Comparison of ENCODE assay signal across 18 cellular contexts in the genomic region with DNA sequence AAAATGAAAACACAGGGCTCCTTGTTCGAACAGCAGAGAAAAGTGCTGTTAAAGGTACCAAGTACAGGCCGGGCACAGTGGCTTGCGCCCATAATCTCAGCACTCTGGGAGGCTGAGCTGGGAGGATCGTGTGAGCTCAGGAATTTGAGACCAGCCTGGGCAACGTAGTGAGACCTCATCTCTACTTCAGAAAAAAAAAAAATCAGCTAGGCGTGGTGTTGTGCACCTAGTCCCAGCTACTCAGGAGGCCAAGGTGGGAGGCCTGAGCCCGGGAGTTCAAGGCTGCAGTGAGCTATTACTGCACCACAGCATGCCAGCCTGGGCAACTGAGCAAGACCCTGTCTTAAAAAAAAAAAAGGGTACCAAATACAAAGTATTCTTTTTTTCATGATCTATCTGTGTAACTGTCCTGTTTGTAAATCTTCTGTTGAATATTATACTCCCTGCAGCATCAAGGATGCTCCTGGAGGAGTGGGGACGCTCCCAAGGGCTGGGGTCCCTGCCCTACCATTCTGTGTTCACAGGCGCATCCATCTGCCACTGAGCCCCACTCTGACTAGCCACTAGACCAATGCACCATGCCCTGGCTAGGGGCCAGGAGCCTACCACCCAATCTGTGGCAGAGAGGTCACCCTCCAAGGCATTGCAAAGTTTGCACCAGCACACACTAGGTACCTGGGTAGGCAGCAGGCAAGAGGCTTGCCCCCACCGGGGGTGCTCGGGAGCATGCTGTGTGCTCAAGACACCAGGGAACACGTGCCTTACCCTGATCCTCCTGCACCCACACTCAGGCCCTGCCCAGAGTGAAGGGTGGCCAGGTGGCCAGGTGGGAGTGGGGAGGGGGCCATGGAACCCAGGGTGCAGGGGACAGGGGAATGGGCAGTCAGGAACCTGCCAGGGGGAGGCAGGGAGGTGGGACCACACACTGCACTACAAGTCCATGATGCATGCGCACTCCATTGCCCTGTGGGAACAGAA.
DNase-seq lines count a peak whose midpoint lies in the region; ATAC-seq, FAIRE-seq and TF ChIP-seq lines count a peak whose summit lies in the region.
"Had no signal": no experiment of that assay in that cellular context is flagged by ENCODE, and none has a peak within 500 bp of the region (broad histone marks: within the 10 kb centered on the region; RNA-seq: fewer than 3 reads in every experiment).

No MANE protein-coding gene starts in this region.

- no peak overlapping the region for H3K9ac ChIP-seq in HepG2 (ENCODE audit: insufficient read depth, low read depth, low read length)
- H3K9ac ChIP-seq: BLaER1 treated with 17β-estradiol and CSF1 and Interleukin-3, amounts not matched to agents 10 nM and 100 nM had no signal

- H3K79me2 ChIP-seq in HepG2 (ENCODE audit: insufficient read depth, low read length): no peaks in the 10 kb centered on the region

- no peaks in the 10 kb centered on the region for H3K9me3 ChIP-seq in HepG2 (ENCODE audit: low read length)
- no peaks in the 10 kb centered on the region for H3K9me3 ChIP-seq in spleen
- H3K9me3 ChIP-seq: BLaER1 treated with 17β-estradiol and CSF1 and Interleukin-3, amounts not matched to agents 10 nM and 100 nM had no signal

- no peak overlapping the region for H2AFZ ChIP-seq in HepG2 (ENCODE audit: low read length)

- POLR2A ChIA-PET in HepG2 (lab: Yijun Ruan, JAX): no interaction called here

- no peak for TF ChIP-seq CTCF in natural killer cell (IDR thresholded peaks at IDR 0.05)
- no peak for TF ChIP-seq CTCF in VCaP (conservative IDR thresholded peaks at IDR 0.05)
- TF ChIP-seq CTCF in HepG2 (CRISPR knock-in tag; IDR thresholded peaks at IDR 0.05): no peak
- TF ChIP-seq CTCF in spleen (IDR thresholded peaks at IDR 0.05 in 8 of 11, conservative IDR thresholded peaks at IDR 0.05 in 3 of 11): no peak

- no peak overlapping the region for H3K4me2 ChIP-seq in HepG2 (ENCODE audit: low read depth, low read length)
- H3K4me2 ChIP-seq: BLaER1 treated with 17β-estradiol and CSF1 and Interleukin-3, amounts not matched to agents 10 nM and 100 nM; GM23338 had no signal

- peak; percentile 44 to 52 for ATAC-seq in natural killer cell treated with Interleukin-12 subunit alpha and Interleukin-12 subunit beta and Interleukin-15 and Interleukin-18, amount 100 ng/mL, for 72 hours
- ATAC-seq in natural killer cell (no peak), HepG2 (peak; percentile 44; the same call in 2 of the 3 replicates), HG03175 (IDR thresholded peaks at IDR 0.05; ENCODE audit: unreplicated experiment) (no peak), HG03520 (IDR thresholded peaks at IDR 0.05; ENCODE audit: unreplicated experiment) (no peak)
- ATAC-seq: GM12878, GM23338 had no signal

- H3K27ac ChIP-seq in VCaP (peak overlapping the region; percentile 75), HepG2 (ENCODE audit: extremely low read length, insufficient read depth, low read length) (no peak overlapping the region), spleen (no peak overlapping the region)
- H3K27ac ChIP-seq: BLaER1 treated with 17β-estradiol and CSF1 and Interleukin-3, amounts not matched to agents 10 nM and 100 nM had no signal

- no peaks in the 10 kb centered on the region for H3K36me3 Mint-ChIP-seq in natural killer cell treated with Interleukin-12 subunit alpha and Interleukin-12 subunit beta and Interleukin-15 and Interleukin-18, amount 100 ng/mL, for 72 hours
- H3K36me3 Mint-ChIP-seq in natural killer cell: no peaks in the 10 kb centered on the region

- in situ Hi-C loops in HepG2 (cut with HindIII; ENCODE audit: extremely low pct_ligation_motif_present, low pct_unique_long_range_greater_than_20kb): no loop called here

- BruUV-seq in HepG2 (replicated peaks; lab: Mats Ljungman, UMichigan): no TSS peak

- no peaks in the 10 kb centered on the region for H3K4me1 Mint-ChIP-seq in natural killer cell treated with Interleukin-12 subunit alpha and Interleukin-12 subunit beta and Interleukin-15 and Interleukin-18, amount 100 ng/mL, for 72 hours (ENCODE audit: low read depth in 2 of 2)
- H3K4me1 Mint-ChIP-seq in natural killer cell: no peaks in the 10 kb centered on the region
- H3K4me1 Mint-ChIP-seq: GM23338 had no signal

- H3K4me1 ChIP-seq in HepG2 (ENCODE audit: insufficient read depth, low read length) (peaks cover 5% of the 10 kb centered on the region; the same call in 1 of the 2 replicates), spleen (no peaks in the 10 kb centered on the region)
- H3K4me1 ChIP-seq: BLaER1 treated with 17β-estradiol and CSF1 and Interleukin-3, amounts not matched to agents 10 nM and 100 nM had no signal

- no peak overlapping the region for H3K27ac Mint-ChIP-seq in natural killer cell treated with Interleukin-12 subunit alpha and Interleukin-12 subunit beta and Interleukin-15 and Interleukin-18, amount 100 ng/mL, for 72 hours
- H3K27ac Mint-ChIP-seq in natural killer cell: no peak overlapping the region
- H3K27ac Mint-ChIP-seq: CD4-positive, alpha-beta T cell; GM23338; H9; HFFc6 had no signal

- H3K27me3 Mint-ChIP-seq in natural killer cell treated with Interleukin-12 subunit alpha and Interleukin-12 subunit beta and Interleukin-15 and Interleukin-18, amount 100 ng/mL, for 72 hours: no peaks in the 10 kb centered on the region
- H3K27me3 Mint-ChIP-seq in natural killer cell (ENCODE audit: low read depth in 2 of 2): no peaks in the 10 kb centered on the region
- H3K27me3 Mint-ChIP-seq: CD4-positive, alpha-beta T cell had no signal

- H3K4me3 ChIP-seq in HepG2 (replicated peaks in 1 of 3; ENCODE audit: insufficient read depth in 1 of 3, low read depth in 2 of 3, low read length in 3 of 3): no peak overlapping the region
- H3K4me3 ChIP-seq in spleen: no peak overlapping the region
- H3K4me3 ChIP-seq: BLaER1 treated with 17β-estradiol and CSF1 and Interleukin-3, amounts not matched to agents 10 nM and 100 nM; GM12878; GM23338 had no signal

- no peak for DNase-seq in natural killer cell treated with Interleukin-12 subunit alpha and Interleukin-12 subunit beta and Interleukin-15 and Interleukin-18, amount 100 ng/mL, for 72 hours (ENCODE audit: low spot score)
- DNase-seq in natural killer cell: no peak
- no peak for DNase-seq in HepG2 (ENCODE audit: low spot score)
- DNase-seq in spleen: peak; percentile 50
- no peak for DNase-seq in NCI-H2196 (lab: John Stamatoyannopoulos, UW; ENCODE audit: unreplicated experiment)
- DNase-seq: ACHN; CD4-positive, alpha-beta T cell; DMS79; H9; HFFc6; IMR-90 had no signal

- H3K36me3 ChIP-seq in HepG2 (replicated peaks in 1 of 2; ENCODE audit: control insufficient read depth in 1 of 2, insufficient read depth in 2 of 2, low read length in 2 of 2) (no peaks in the 10 kb centered on the region), spleen (no peaks in the 10 kb centered on the region)
- H3K36me3 ChIP-seq: BLaER1 treated with 17β-estradiol and CSF1 and Interleukin-3, amounts not matched to agents 10 nM and 100 nM had no signal

- CTCF ChIA-PET in HepG2 (lab: Yijun Ruan, JAX; ENCODE audit: low intra/inter-chr PET ratio, low total read pairs): no interaction called here

- no peaks in the 10 kb centered on the region for H3K9me3 Mint-ChIP-seq in natural killer cell treated with Interleukin-12 subunit alpha and Interleukin-12 subunit beta and Interleukin-15 and Interleukin-18, amount 100 ng/mL, for 72 hours
- H3K9me3 Mint-ChIP-seq in natural killer cell: no peaks in the 10 kb centered on the region
- H3K9me3 Mint-ChIP-seq: CD4-positive, alpha-beta T cell; GM23338; HFFc6 had no signal

- FAIRE-seq in HepG2 (lab: Jason Lieb, UNC): no peak
- FAIRE-seq: GM12878, GM18507 had no signal

- TF ChIP-seq RAD21 in HepG2 (CRISPR knock-in tag; IDR thresholded peaks at IDR 0.05): no peak

- intact Hi-C loops in natural killer cell (cut with micrococcal nuclease) (no loop called here), HepG2 (cut with micrococcal nuclease; ENCODE audit: unreplicated experiment) (no loop called here), spleen (cut with DNase I; ENCODE audit: low total_unique reads) (no loop called here)

- 58% methylated on average over 10 of the region's 13 CpGs for WGBS in HepG2 (ENCODE audit: low lambda C conversion rate)
- 74 to 90% (median 88%) methylated on average over 11 to 13 of the region's 13 CpGs for WGBS in spleen, 5 donors

- no peaks in the 10 kb centered on the region for H4K20me1 ChIP-seq in HepG2 (ENCODE audit: insufficient read depth, low read length)
- H4K20me1 ChIP-seq: BLaER1 treated with 17β-estradiol and CSF1 and Interleukin-3, amounts not matched to agents 10 nM and 100 nM had no signal

- H3K4me3 Mint-ChIP-seq in natural killer cell treated with Interleukin-12 subunit alpha and Interleukin-12 subunit beta and Interleukin-15 and Interleukin-18, amount 100 ng/mL, for 72 hours: no peak overlapping the region
- no peak overlapping the region for H3K4me3 Mint-ChIP-seq in natural killer cell
- H3K4me3 Mint-ChIP-seq: CD4-positive, alpha-beta T cell; GM23338; H9; HFFc6 had no signal

- TF ChIP-seq POLR2A in HepG2 (IDR thresholded peaks at IDR 0.05; ENCODE audit: insufficient read depth in 1 of 2, low read depth in 2 of 2, low read length in 2 of 2): no peak
- TF ChIP-seq POLR2A in spleen (IDR thresholded peaks at IDR 0.05): no peak

- H3K27me3 ChIP-seq in HepG2 (ENCODE audit: control insufficient read depth in 1 of 2, insufficient read depth in 2 of 2, low read length in 2 of 2) (no peaks in the 10 kb centered on the region), spleen (replicated peaks in 1 of 7) (no peaks in the 10 kb centered on the region)
- H3K27me3 ChIP-seq: BLaER1 treated with 17β-estradiol and CSF1 and Interleukin-3, amounts not matched to agents 10 nM and 100 nM had no signal

- TF ChIP-seq EP300 in HepG2 (IDR thresholded peaks at IDR 0.05; ENCODE audit: low read depth in 2 of 2, low read length in 2 of 2) (no peak), HepG2 (CRISPR knock-in tag; IDR thresholded peaks at IDR 0.05; ENCODE audit: borderline replicate concordance) (no peak)

TF ChIP-seq in HepG2, 621 proteins besides CTCF, POLR2A, EP300 and RAD21:
- TF ChIP-seq ZNF441 (CRISPR knock-in tag; IDR thresholded peaks at IDR 0.05; ENCODE audit: borderline replicate concordance) (no peak), ZNF121 (CRISPR knock-in tag; IDR thresholded peaks at IDR 0.05) (peak; percentile 54; the same call in 1 of the 2 replicates)
- TF ChIP-seq, protein P1, sequence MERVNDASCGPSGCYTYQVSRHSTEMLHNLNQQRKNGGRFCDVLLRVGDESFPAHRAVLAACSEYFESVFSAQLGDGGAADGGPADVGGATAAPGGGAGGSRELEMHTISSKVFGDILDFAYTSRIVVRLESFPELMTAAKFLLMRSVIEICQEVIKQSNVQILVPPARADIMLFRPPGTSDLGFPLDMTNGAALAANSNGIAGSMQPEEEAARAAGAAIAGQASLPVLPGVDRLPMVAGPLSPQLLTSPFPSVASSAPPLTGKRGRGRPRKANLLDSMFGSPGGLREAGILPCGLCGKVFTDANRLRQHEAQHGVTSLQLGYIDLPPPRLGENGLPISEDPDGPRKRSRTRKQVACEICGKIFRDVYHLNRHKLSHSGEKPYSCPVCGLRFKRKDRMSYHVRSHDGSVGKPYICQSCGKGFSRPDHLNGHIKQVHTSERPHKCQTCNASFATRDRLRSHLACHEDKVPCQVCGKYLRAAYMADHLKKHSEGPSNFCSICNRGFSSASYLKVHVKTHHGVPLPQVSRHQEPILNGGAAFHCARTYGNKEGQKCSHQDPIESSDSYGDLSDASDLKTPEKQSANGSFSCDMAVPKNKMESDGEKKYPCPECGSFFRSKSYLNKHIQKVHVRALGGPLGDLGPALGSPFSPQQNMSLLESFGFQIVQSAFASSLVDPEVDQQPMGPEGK (CRISPR knock-in tag; IDR thresholded peaks at IDR 0.05): no peak

Comparison
In these comparisons a context has a peak if more than half of its experiments do, and no peak if none do; other contexts are left out.
1. ATAC-seq: peak in natural killer cell treated with Interleukin-12 subunit alpha and Interleukin-12 subunit beta and Interleukin-15 and Interleukin-18, amount 100 ng/mL, for 72 hours (2 of 2) and HepG2 (single experiment); none in natural killer cell (0 of 3), HG03175 (single experiment) and HG03520 (single experiment).